In genomic region chrX:22389544-22390243, GRCh38 we compare ENCODE assay signal across 12 cellular contexts.
DNase-seq lines count a peak whose midpoint lies in the region; ATAC-seq and TF ChIP-seq lines count a peak whose summit lies in the region.
"Had no signal": no experiment of that assay in that cellular context is flagged by ENCODE, and none has a peak within 500 bp of the region (broad histone marks: within the 10 kb centered on the region; RNA-seq: fewer than 3 reads in every experiment).

No MANE protein-coding gene starts in this region.

- DNase-seq in AG10803 (ENCODE audit: low read depth) (peak; percentile 45), NCI-H1417 treated with DMSO at 0.1 percent for 48 hours (lab: John Stamatoyannopoulos, UW) (peak; percentile 35), mesothelial cell of epicardium (ENCODE audit: low spot score in 2 of 2, unreplicated experiment in 2 of 2) (no peak), H7 (no peak)
- DNase-seq in activated T-cell treated with anti-CD3 and anti-CD28 coated beads, Interleukin-2, amount 50 U/mL, for 1 hour, result no peak
- DNase-seq: CD4-positive, CD25-positive, alpha-beta regulatory T cell; stimulated activated CD4-positive, alpha-beta T cell treated with anti-CD3 and anti-CD28 coated beads, Interleukin-4, amount 100 ng/mL, for 4 hours; T-helper 17 cell had no signal

- H3K4me3 Mint-ChIP-seq in brain (no peak overlapping the region), mesothelial cell of epicardium (no peak overlapping the region)
- H3K4me3 Mint-ChIP-seq: CD4-positive, CD25-positive, alpha-beta regulatory T cell; memory B cell; T-helper 17 cell had no signal

- no peaks in the 10 kb centered on the region for H3K36me3 ChIP-seq in H7 (replicated peaks; ENCODE audit: control insufficient read depth, insufficient read depth, low read length)

- H3K27me3 ChIP-seq in H7 (ENCODE audit: control insufficient read depth, insufficient read depth, low read length), result no peaks in the 10 kb centered on the region

- H3K4me1 Mint-ChIP-seq in brain (peaks cover 23% of the 10 kb centered on the region), mesothelial cell of epicardium (peaks cover 31% of the 10 kb centered on the region)
- H3K4me1 Mint-ChIP-seq: CD4-positive, CD25-positive, alpha-beta regulatory T cell; memory B cell; T-helper 17 cell had no signal

- peaks cover 2 to 10% (median 6%) of the 10 kb centered on the region in 5 experiments for H3K9me3 Mint-ChIP-seq in brain
- H3K9me3 Mint-ChIP-seq in mesothelial cell of epicardium, result peaks cover 31% of the 10 kb centered on the region
- H3K9me3 Mint-ChIP-seq: CD4-positive, CD25-positive, alpha-beta regulatory T cell; memory B cell had no signal

- H3K4me3 ChIP-seq in AG10803 (ENCODE audit: low read length), result no peak overlapping the region
- H3K4me3 ChIP-seq in H7 (ENCODE audit: insufficient read depth, low read depth, low read length), result no peak overlapping the region

- H3K27ac Mint-ChIP-seq in brain, result peak overlapping the region in 4 of 5 experiments; percentile 15 to 87 (median 34)
- H3K27ac Mint-ChIP-seq in mesothelial cell of epicardium, result peak overlapping the region; percentile 60
- H3K27ac Mint-ChIP-seq: CD4-positive, CD25-positive, alpha-beta regulatory T cell; memory B cell; T-helper 17 cell had no signal

- H3K36me3 Mint-ChIP-seq in brain (no peaks in the 10 kb centered on the region), mesothelial cell of epicardium (no peaks in the 10 kb centered on the region)
- H3K36me3 Mint-ChIP-seq: CD4-positive, CD25-positive, alpha-beta regulatory T cell; memory B cell had no signal

- TF ChIP-seq CTCF in AG10803 (conservative IDR thresholded peaks at IDR 0.05; ENCODE audit: low read length), result no peak
- no peak for TF ChIP-seq CTCF in brain (conservative IDR thresholded peaks at IDR 0.05)
- no peak for TF ChIP-seq CTCF in mesothelial cell of epicardium (IDR thresholded peaks at IDR 0.05; ENCODE audit: unreplicated experiment)

- no peaks in the 10 kb centered on the region for H3K27me3 Mint-ChIP-seq in brain
- H3K27me3 Mint-ChIP-seq in mesothelial cell of epicardium (ENCODE audit: low read depth), result no peaks in the 10 kb centered on the region
- H3K27me3 Mint-ChIP-seq: memory B cell, T-helper 17 cell had no signal

- ATAC-seq in HG03342 (IDR thresholded peaks at IDR 0.05; ENCODE audit: unreplicated experiment) (no peak), HG03159 (IDR thresholded peaks at IDR 0.05; ENCODE audit: unreplicated experiment) (no peak)
- ATAC-seq: T-helper 17 cell had no signal

Comparison
In these comparisons a context has a peak if more than half of its experiments do, and no peak if none do; other contexts are left out.
1. DNase-seq: peak in AG10803 (single experiment) and NCI-H1417 treated with DMSO at 0.1 percent for 48 hours (single experiment); none in mesothelial cell of epicardium (0 of 2), activated T-cell treated with anti-CD3 and anti-CD28 coated beads, Interleukin-2, amount 50 U/mL, for 1 hour (single experiment) and H7 (single experiment).